30 cellular contexts compared by ENCODE assay signal in genomic region chr1:38175062-38175461, GRCh38.
"Had no signal": no experiment of that assay in that cellular context is flagged by ENCODE, and none has a peak within 500 bp of the region (broad histone marks: within the 10 kb centered on the region; RNA-seq: fewer than 3 reads in every experiment).

No MANE protein-coding gene starts in this region.

- H3K9me3 ChIP-seq: adrenal gland, MG63, Peyer's patch, SJSA1, SK-N-SH had no signal

- ATAC-seq: activated CD4-positive, alpha-beta T cell treated with anti-CD3 and anti-CD28 coated beads for 36 hours; activated CD4-positive, CD25-positive, alpha-beta regulatory T cell treated with anti-CD3 and anti-CD28 coated beads, Interleukin-2, amount 50 U/mL, for 24 hours; activated CD8-positive, alpha-beta T cell treated with anti-CD3 and anti-CD28 coated beads, Interleukin-2, amount 10 ng/mL, durations not matched to agents 7 days and 5 days; activated naive CD4-positive, alpha-beta T cell treated with anti-CD3 and anti-CD28 coated beads, Interleukin-2, amount 50 U/mL, for 72 hours; activated T-cell treated with anti-CD3 and anti-CD28 coated beads, Interleukin-2, amount 50 U/mL, for 4 hours; PC-3 had no signal

- H3K36me3 ChIP-seq: adrenal gland, MG63, Peyer's patch, SJSA1 had no signal

- H3K36me3 Mint-ChIP-seq: activated naive CD4-positive, alpha-beta T cell treated with anti-CD3 and anti-CD28 coated beads, Interleukin-2, amount 50 U/mL, for 72 hours; brain had no signal

- H3K4me3 ChIP-seq: adrenal gland, MG63, Peyer's patch, SJSA1 had no signal

- H3K4me1 Mint-ChIP-seq: activated CD4-positive, alpha-beta T cell treated with anti-CD3 and anti-CD28 coated beads for 36 hours; activated CD4-positive, alpha-beta T cell treated with anti-CD3 and anti-CD28 coated beads, Interleukin-2, amount 10 ng/mL, durations not matched to agents 7 days and 5 days had no signal

- H3K27me3 ChIP-seq: adrenal gland, MG63, Peyer's patch, SJSA1 had no signal

- H3K4me1 ChIP-seq: adrenal gland, Peyer's patch, SJSA1 had no signal

- H3K9ac ChIP-seq: SK-N-SH had no signal

- H3K4me2 ChIP-seq: SK-N-SH had no signal

- DNase-seq: activated CD4-positive, alpha-beta T cell treated with anti-CD3 and anti-CD28 coated beads for 36 hours; activated CD4-positive, alpha-beta T cell treated with anti-CD3 and anti-CD28 coated beads, Interleukin-2, amount 10 ng/mL, durations not matched to agents 7 days and 5 days; activated CD4-positive, alpha-beta T cell treated with anti-CD3 and anti-CD28 coated beads, Interleukin-2, amount 50 U/mL, for 48 hours; activated CD8-positive, alpha-beta T cell treated with anti-CD3 and anti-CD28 coated beads, Interleukin-2, amount 10 ng/mL, durations not matched to agents 7 days and 5 days; activated gamma-delta T cell treated with Interleukin-2 at 50 U/mL for 16 hours; activated naive CD4-positive, alpha-beta T cell treated with anti-CD3 and anti-CD28 coated beads for 36 hours; activated T-cell treated with anti-CD3 and anti-CD28 coated beads, Interleukin-2, amount 50 U/mL, for 4 hours; Kasumi-1; KG1; MG63; NCI-H1048; NCI-H1105 treated with DMSO at 0.1 percent for 48 hours; NCI-H1436; NCI-H1694; NCI-H2029; NCI-H345; NCI-H524 treated with DMSO at 0.1 percent for 48 hours; PC-3; Peyer's patch; RPMI8226; SHP77 treated with DMSO at 0.1 percent for 48 hours; SK-N-SH had no signal

- H3K27me3 Mint-ChIP-seq: activated CD4-positive, alpha-beta T cell treated with anti-CD3 and anti-CD28 coated beads for 36 hours; activated CD4-positive, alpha-beta T cell treated with anti-CD3 and anti-CD28 coated beads, Interleukin-2, amount 10 ng/mL, durations not matched to agents 7 days and 5 days had no signal

- H3K9me3 Mint-ChIP-seq: activated CD4-positive, alpha-beta T cell treated with anti-CD3 and anti-CD28 coated beads, Interleukin-2, amount 10 ng/mL, durations not matched to agents 7 days and 5 days; activated naive CD4-positive, alpha-beta T cell treated with anti-CD3 and anti-CD28 coated beads for 36 hours; activated naive CD4-positive, alpha-beta T cell treated with anti-CD3 and anti-CD28 coated beads, Interleukin-2, amount 50 U/mL, for 72 hours; activated T-cell treated with anti-CD3 and anti-CD28 coated beads, Interleukin-2, amount 50 U/mL, for 4 hours; activated T-helper 1 cell treated with anti-CD3 and anti-CD28 coated beads, Interleukin-12 subunit alpha, Interleukin-12 subunit beta, Interleukin-2, Interleukin-4 antibody, amounts not matched to agents 30 ng/mL and 10 ng/mL and 1 ng/mL, durations not matched to agents 14 hours and 24 hours and 36 hours; T-helper 1 cell treated with Interleukin-12 subunit alpha and Interleukin-12 subunit beta and Interleukin-4 antibody, amounts not matched to agents 30 μg/mL and 1 μg/mL, for 36 hours; T-helper 2 cell treated with Interferon-gamma antibody and Interleukin-4, amounts not matched to agents 5 μg/mL and 100 μg/mL, for 36 hours had no signal

- H3K4me3 Mint-ChIP-seq: activated CD4-positive, alpha-beta T cell treated with anti-CD3 and anti-CD28 coated beads for 36 hours; activated CD4-positive, alpha-beta T cell treated with anti-CD3 and anti-CD28 coated beads, Interleukin-2, amount 10 ng/mL, durations not matched to agents 7 days and 5 days; activated CD8-positive, alpha-beta T cell treated with anti-CD3 and anti-CD28 coated beads, Interleukin-2, amount 10 ng/mL, durations not matched to agents 7 days and 5 days; activated naive CD4-positive, alpha-beta T cell treated with anti-CD3 and anti-CD28 coated beads for 36 hours; activated T-cell treated with anti-CD3 and anti-CD28 coated beads, Interleukin-2, amount 50 U/mL, for 4 hours; activated T-helper 1 cell treated with anti-CD3 and anti-CD28 coated beads, Interleukin-12 subunit alpha, Interleukin-12 subunit beta, Interleukin-2, Interleukin-4 antibody, amounts not matched to agents 30 ng/mL and 10 ng/mL and 1 ng/mL, durations not matched to agents 14 hours and 24 hours and 36 hours; brain; T-helper 1 cell treated with Interleukin-12 subunit alpha and Interleukin-12 subunit beta and Interleukin-4 antibody, amounts not matched to agents 30 μg/mL and 1 μg/mL, for 36 hours; T-helper 2 cell treated with Interferon-gamma antibody and Interleukin-4, amounts not matched to agents 5 μg/mL and 100 μg/mL, for 36 hours had no signal

- H3K27ac Mint-ChIP-seq: activated CD4-positive, alpha-beta T cell treated with anti-CD3 and anti-CD28 coated beads for 36 hours; activated CD4-positive, alpha-beta T cell treated with anti-CD3 and anti-CD28 coated beads, Interleukin-2, amount 10 ng/mL, durations not matched to agents 7 days and 5 days; activated CD8-positive, alpha-beta T cell treated with anti-CD3 and anti-CD28 coated beads, Interleukin-2, amount 10 ng/mL, durations not matched to agents 7 days and 5 days; activated naive CD4-positive, alpha-beta T cell treated with anti-CD3 and anti-CD28 coated beads for 36 hours; activated naive CD4-positive, alpha-beta T cell treated with anti-CD3 and anti-CD28 coated beads, Interleukin-2, amount 50 U/mL, for 72 hours; activated T-helper 1 cell treated with anti-CD3 and anti-CD28 coated beads, Interleukin-12 subunit alpha, Interleukin-12 subunit beta, Interleukin-2, Interleukin-4 antibody, amounts not matched to agents 30 ng/mL and 10 ng/mL and 1 ng/mL, durations not matched to agents 14 hours and 24 hours and 36 hours; T-helper 1 cell treated with Interleukin-12 subunit alpha and Interleukin-12 subunit beta and Interleukin-4 antibody, amounts not matched to agents 30 μg/mL and 1 μg/mL, for 36 hours; T-helper 2 cell treated with Interferon-gamma antibody and Interleukin-4, amounts not matched to agents 5 μg/mL and 100 μg/mL, for 36 hours had no signal

- H3K27ac ChIP-seq: adrenal gland, Peyer's patch, SJSA1 had no signal
